ENCODE assay signal across 7 cellular contexts in the genomic region with DNA sequence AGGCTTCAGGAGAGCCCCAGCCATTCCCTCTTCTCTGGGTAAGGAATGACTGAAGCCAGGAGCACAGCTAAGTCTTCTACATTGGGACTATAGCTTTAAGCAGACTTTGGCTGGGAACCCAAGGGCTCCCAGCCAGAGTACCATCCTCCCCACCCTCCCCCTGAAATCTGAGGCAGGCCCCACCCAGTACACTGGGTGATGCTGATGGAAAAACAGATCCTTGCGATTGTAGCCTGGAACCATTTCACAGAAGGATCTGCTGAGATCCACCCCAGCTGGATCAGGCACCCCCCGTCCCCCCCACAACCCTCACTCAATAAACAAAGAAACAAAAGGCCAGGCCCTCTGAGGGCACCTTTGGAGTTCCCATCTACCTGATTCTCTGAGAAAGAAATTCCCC. TPM values are rescaled to one million over a fixed set of nuclear protein-coding genes. Genes with fewer than 3 reads are reported as not detected.
DNase-seq lines count a peak whose midpoint lies in the region; ATAC-seq and TF ChIP-seq lines count a peak whose summit lies in the region.

No MANE protein-coding gene starts in this region.

- H3K27me3 ChIP-seq in mammary epithelial cell (ENCODE audit: insufficient read depth, low read length) (no peaks in the 10 kb centered on the region), right lobe of liver (no peaks in the 10 kb centered on the region), transverse colon (no peaks in the 10 kb centered on the region)

- peaks cover 27% of the 10 kb centered on the region for H3K4me1 Mint-ChIP-seq in Calu3 (ENCODE audit: low read depth, unreplicated experiment)

- intact Hi-C loops in mammary epithelial cell (cut with micrococcal nuclease), result no loop called here
- intact Hi-C loops in right lobe of liver (cut with DNase I), result no loop called here
- intact Hi-C loops in transverse colon (cut with DNase I; ENCODE audit: low total_unique reads), result no loop called here
- intact Hi-C loops in Calu3 (cut with micrococcal nuclease; ENCODE audit: unreplicated experiment), result no loop called here

- dilution Hi-C loops in mammary epithelial cell (cut with HindIII; ENCODE audit: low sequenced_read_pairs), result no loop called here

- H3K4me3 ChIP-seq in LNCaP clone FGC (ENCODE audit: low read depth, low read length) (peak overlapping the region; percentile 56), mammary epithelial cell (replicated peaks in 1 of 3; ENCODE audit: insufficient read depth in 1 of 3, low read depth in 2 of 3, low read length in 3 of 3) (peak overlapping the region in 1 of 3 experiments; percentile 66), right lobe of liver (peak overlapping the region in 1 of 3 donors; percentile 60), transverse colon (peak overlapping the region; percentile 40 to 61 (median 49))

- BruUV-seq in mammary epithelial cell (replicated peaks; lab: Mats Ljungman, UMichigan), result no TSS peak
- no TSS peak for BruUV-seq in Calu3 (replicated peaks; lab: Mats Ljungman, UMichigan)

- no peaks in the 10 kb centered on the region for H3K27me3 Mint-ChIP-seq in Calu3 (ENCODE audit: unreplicated experiment)

- peaks cover 6% of the 10 kb centered on the region for H3K36me3 ChIP-seq in mammary epithelial cell (ENCODE audit: insufficient read depth, low read length)
- peaks cover 0 to 14% (median 6%) of the 10 kb centered on the region in 4 donors for H3K36me3 ChIP-seq in right lobe of liver
- H3K36me3 ChIP-seq in transverse colon, result peaks cover 0 to 24% (median 10%) of the 10 kb centered on the region in 4 donors

- peak overlapping the region; percentile 38 for H3K9ac ChIP-seq in mammary epithelial cell (ENCODE audit: insufficient read depth, low read length)

- ATAC-seq in right lobe of liver (no peak), HG03045 (IDR thresholded peaks at IDR 0.05; ENCODE audit: unreplicated experiment) (no peak)

- H3K27ac ChIP-seq in mammary epithelial cell (ENCODE audit: insufficient read depth, low read depth, low read length) (peak overlapping the region; percentile 13), right lobe of liver (peak overlapping the region; percentile 57 to 93 (median 76)), transverse colon (peak overlapping the region; percentile 90 to 97 (median 94))

- H3K4me1 ChIP-seq in mammary epithelial cell (ENCODE audit: insufficient read depth, low read length), result peaks cover 44% of the 10 kb centered on the region
- H3K4me1 ChIP-seq in right lobe of liver, result peaks cover 1 to 39% (median 7%) of the 10 kb centered on the region in 4 donors
- H3K4me1 ChIP-seq in transverse colon, result peaks cover 30 to 68% (median 56%) of the 10 kb centered on the region in 4 donors

- in situ Hi-C loops in mammary epithelial cell (cut with MboI; ENCODE audit: low sequenced_read_pairs in 2 of 2), result loop anchor here in 1 of 2 donors (25.0 kb wide), 1 partner anchor 374 kb away; no protein-coding TSS in a partner anchor
- in situ Hi-C loops in transverse colon (cut with MboI; ENCODE audit: low pct_ligation_motif_present in 1 of 4, low pct_unique_long_range_greater_than_20kb in 1 of 4, low sequenced_read_pairs in 3 of 4), result loop anchor here in 1 of 4 donors (5.0 kb wide), 1 partner anchor 39 kb away; no protein-coding TSS in a partner anchor

- H4K20me1 ChIP-seq in mammary epithelial cell (ENCODE audit: insufficient read depth, low read length), result no peaks in the 10 kb centered on the region

- peaks cover 91% of the 10 kb centered on the region for H3K79me2 ChIP-seq in mammary epithelial cell (ENCODE audit: insufficient read depth, low read length)

- H3K9me3 ChIP-seq in mammary epithelial cell (replicated peaks; ENCODE audit: insufficient read depth, low read length) (no peaks in the 10 kb centered on the region), right lobe of liver (no peaks in the 10 kb centered on the region), transverse colon (no peaks in the 10 kb centered on the region)

- DNase-seq in LNCaP clone FGC (ENCODE audit: low read depth), result no peak
- DNase-seq in mammary epithelial cell, result peak; percentile 33
- DNase-seq in right lobe of liver, result no peak
- DNase-seq in transverse colon, result peak; percentile 61
- DNase-seq in Calu3, result no peak
- no peak for DNase-seq in activated gamma-delta T cell (lab: John Stamatoyannopoulos, UW)

- H2AFZ ChIP-seq in mammary epithelial cell (ENCODE audit: low read depth, low read length), result no peak overlapping the region

- peak overlapping the region; percentile 77 for H3K4me2 ChIP-seq in mammary epithelial cell (ENCODE audit: insufficient read depth, low read depth, low read length)

- no peak for TF ChIP-seq EP300 in transverse colon (IDR thresholded peaks at IDR 0.05; ENCODE audit: low read depth)

- no peak overlapping the region for H3K27ac Mint-ChIP-seq in Calu3 (ENCODE audit: unreplicated experiment)

- CTCF ChIA-PET in mammary epithelial cell (lab: Charles Lee; ENCODE audit: low non-redundant PET), result interaction anchor here (0.7 kb wide), 1 partner anchor 13 kb away, joined by 4 read pairs; no protein-coding TSS in a partner anchor
- CTCF ChIA-PET in Calu3 (lab: Charles Lee), result interaction anchor here (0.7 to 1.3 kb wide), 2 partner anchors 9 to 393 kb away, joined by 3 to 4 read pairs; no protein-coding TSS in a partner anchor

- peaks cover 14% of the 10 kb centered on the region for H3K36me3 Mint-ChIP-seq in Calu3 (ENCODE audit: insufficient read depth, unreplicated experiment)

- no CpG with 5 or more reads among the region's 2 CpGs for WGBS in mammary epithelial cell (ENCODE audit: low coverage, missing lambda C conversion rate)
- WGBS in right lobe of liver (ENCODE audit: insufficient coverage, low coverage, low lambda C conversion rate, missing lambda C conversion rate), result 20% methylated on average over 1 of the region's 2 CpGs
- 21% methylated on average over 2 of the region's 2 CpGs; no CpG with 5 or more reads in 1 of the 2 donors for WGBS in transverse colon (ENCODE audit: low coverage in 1 of 2), 2 donors

- TF ChIP-seq POLR2A in right lobe of liver (IDR thresholded peaks at IDR 0.05) (no peak), transverse colon (IDR thresholded peaks at IDR 0.05) (no peak)

- TF ChIP-seq CTCF in LNCaP clone FGC (IDR thresholded peaks at IDR 0.05; ENCODE audit: control insufficient read depth, extremely low read depth, insufficient read depth), result no peak
- no peak for TF ChIP-seq CTCF in mammary epithelial cell (conservative IDR thresholded peaks at IDR 0.05 in 1 of 2, IDR thresholded peaks at IDR 0.05 in 1 of 2; ENCODE audit: extremely low read depth in 1 of 2, insufficient read depth in 1 of 2, low read depth in 1 of 2, low read length in 2 of 2)
- TF ChIP-seq CTCF in right lobe of liver (IDR thresholded peaks at IDR 0.05), result no peak
- no peak for TF ChIP-seq CTCF in transverse colon (IDR thresholded peaks at IDR 0.05)
- no peak for TF ChIP-seq CTCF in Calu3 (IDR thresholded peaks at IDR 0.05; ENCODE audit: unreplicated experiment)

- H3K9me3 Mint-ChIP-seq in Calu3 (ENCODE audit: low read depth, unreplicated experiment), result no peaks in the 10 kb centered on the region

- no peak overlapping the region for H3K4me3 Mint-ChIP-seq in Calu3 (ENCODE audit: low read depth, unreplicated experiment)

RNA-seq across cellular contexts. Expression of gene IL18BP, which starts 39.8 kb away (rescaled TPM):
- total RNA-seq in mammary epithelial cell, result 1 to 10 TPM; 2.7 to 6.2 TPM
- polyA plus RNA-seq in mammary epithelial cell, result 1.3 TPM
- 13.1 TPM for polyA minus RNA-seq in mammary epithelial cell
- 10 to 100 TPM in 1 of 6 experiments, 1 to 10 TPM in 5; 2.2 to 13.0 (median 3.7) TPM for total RNA-seq in right lobe of liver
- total RNA-seq in transverse colon, result 10 to 100 TPM in 3 of 4 donors, 1 to 10 TPM in 1; 7.4 to 29.9 (median 14.5) TPM
- 12.4 and 13.2 TPM in 2 replicates for total RNA-seq in Calu3 (2022)

RNA-seq across cellular contexts. Expression of gene NUMA1, which starts 41.9 kb away (rescaled TPM):
- 100 to 1,000 TPM; 126 to 175 TPM for total RNA-seq in mammary epithelial cell
- polyA plus RNA-seq in mammary epithelial cell, result 74.4 TPM
- 264 TPM for polyA minus RNA-seq in mammary epithelial cell
- total RNA-seq in right lobe of liver, result 10 to 100 TPM; 47.3 to 62.5 (median 54.5) TPM
- 100 to 1,000 TPM; 323 to 520 (median 419) TPM for total RNA-seq in transverse colon
- 140 and 146 TPM in 2 replicates for total RNA-seq in Calu3 (2022)

RNA-seq across cellular contexts. Expression of gene LRRC51, which starts 42.2 kb away (rescaled TPM):
- total RNA-seq in mammary epithelial cell (10 to 100 TPM in 1 of 2 donors, 1 to 10 TPM in 1; 4.3 to 10.3 TPM), right lobe of liver (1 to 10 TPM; 3.3 to 9.0 (median 6.1) TPM), transverse colon (10 to 100 TPM in 1 of 4 donors, 1 to 10 TPM in 3; 5.1 to 77.4 (median 6.7) TPM), Calu3 (2022) (8.5 and 11.0 TPM in 2 replicates)
- polyA plus RNA-seq in mammary epithelial cell, result 9.0 TPM
- 2.7 TPM for polyA minus RNA-seq in mammary epithelial cell

Comparison
In these comparisons a context has a peak if more than half of its experiments do, and no peak if none do; other contexts are left out.
1. DNase-seq: peak in mammary epithelial cell (single experiment) and transverse colon (single experiment); none in LNCaP clone FGC (single experiment), right lobe of liver (0 of 3), Calu3 (single experiment) and activated gamma-delta T cell (single experiment).
2. H3K27ac ChIP-seq: peak in every context shown above with its lines; median percentile 94 in transverse colon; 76 in right lobe of liver; 13 in mammary epithelial cell.